ENCODE assay signal across 11 cellular contexts in the genomic region with DNA sequence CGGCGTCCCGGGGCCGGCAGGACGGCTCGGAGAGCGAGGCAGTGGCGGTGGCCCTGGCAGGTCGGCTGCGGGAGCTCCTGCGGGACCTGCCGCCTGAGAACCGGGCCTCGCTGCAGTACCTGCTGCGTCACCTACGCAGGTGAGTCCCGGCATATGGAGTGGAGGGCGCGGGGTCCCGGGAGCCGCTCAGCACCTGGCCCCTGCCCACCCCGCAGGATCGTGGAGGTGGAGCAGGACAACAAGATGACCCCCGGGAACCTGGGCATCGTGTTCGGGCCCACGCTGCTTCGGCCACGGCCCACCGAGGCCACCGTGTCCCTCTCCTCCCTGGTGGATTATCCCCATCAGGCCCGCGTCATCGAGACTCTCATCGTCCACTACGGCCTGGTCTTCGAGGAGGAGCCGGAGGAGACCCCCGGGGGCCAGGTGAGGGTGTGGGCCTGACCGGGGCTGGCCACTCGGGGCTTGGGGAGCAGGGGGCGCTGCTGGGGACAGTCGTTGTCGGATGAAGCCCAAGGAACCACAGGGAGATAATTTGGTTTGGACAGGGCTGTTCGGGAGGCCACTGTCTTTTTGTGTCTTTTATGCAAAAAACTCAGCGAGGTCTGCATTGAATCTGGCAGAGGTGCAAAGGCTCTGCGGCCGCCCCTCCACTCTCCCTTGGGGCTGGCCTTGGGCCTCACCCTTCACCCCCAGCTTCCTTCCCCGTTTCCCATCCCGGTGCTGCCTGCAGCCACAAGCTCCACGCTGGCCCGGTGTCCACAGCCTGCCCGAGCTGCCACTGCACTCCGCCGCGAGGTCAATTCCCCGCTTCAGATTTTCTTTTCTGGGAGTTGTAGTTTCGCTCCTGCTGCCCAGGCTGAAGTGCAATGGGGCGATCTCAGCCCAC. TPM values are rescaled to one million over a fixed set of nuclear protein-coding genes. Genes with fewer than 3 reads are reported as not detected.
DNase-seq lines count a peak whose midpoint lies in the region; ATAC-seq and TF ChIP-seq lines count a peak whose summit lies in the region.
"Had no signal": no experiment of that assay in that cellular context is flagged by ENCODE, and none has a peak within 500 bp of the region (broad histone marks: within the 10 kb centered on the region; RNA-seq: fewer than 3 reads in every experiment).

No MANE protein-coding gene starts in this region.

- no peaks in the 10 kb centered on the region for H3K36me3 Mint-ChIP-seq in natural killer cell
- no peaks in the 10 kb centered on the region for H3K36me3 Mint-ChIP-seq in natural killer cell treated with Interleukin-12 subunit alpha and Interleukin-12 subunit beta and Interleukin-15 and Interleukin-18, amount 100 ng/mL, for 72 hours

- peak overlapping the region; percentile 9 to 29 for H3K27ac Mint-ChIP-seq in natural killer cell
- no peak overlapping the region for H3K27ac Mint-ChIP-seq in natural killer cell treated with Interleukin-12 subunit alpha and Interleukin-12 subunit beta and Interleukin-15 and Interleukin-18, amount 100 ng/mL, for 72 hours

- ATAC-seq in natural killer cell (no peak), body of pancreas (no peak), mucosa of descending colon (no peak), left lobe of liver (no peak), HG03280 (IDR thresholded peaks at IDR 0.05; ENCODE audit: unreplicated experiment) (no peak), HG03135 (IDR thresholded peaks at IDR 0.05; ENCODE audit: unreplicated experiment) (no peak), GM19397 (IDR thresholded peaks at IDR 0.05; ENCODE audit: unreplicated experiment) (no peak)
- no peak for ATAC-seq in natural killer cell treated with Interleukin-12 subunit alpha and Interleukin-12 subunit beta and Interleukin-15 and Interleukin-18, amount 100 ng/mL, for 72 hours

- no peaks in the 10 kb centered on the region for H3K9me3 ChIP-seq in body of pancreas
- no peaks in the 10 kb centered on the region for H3K9me3 ChIP-seq in mucosa of descending colon
- H3K9me3 ChIP-seq: adrenal gland had no signal

- H3K36me3 ChIP-seq in body of pancreas (replicated peaks in 1 of 2; ENCODE audit: insufficient read depth in 1 of 2, low read depth in 2 of 2): no peaks in the 10 kb centered on the region
- H3K36me3 ChIP-seq in mucosa of descending colon (ENCODE audit: low read depth): no peaks in the 10 kb centered on the region

- TF ChIP-seq CTCF in natural killer cell (IDR thresholded peaks at IDR 0.05): no peak
- no peak for TF ChIP-seq CTCF in body of pancreas (IDR thresholded peaks at IDR 0.05)
- TF ChIP-seq CTCF in mucosa of descending colon (IDR thresholded peaks at IDR 0.05): no peak

- H3K27me3 ChIP-seq in body of pancreas: no peaks in the 10 kb centered on the region
- H3K27me3 ChIP-seq: adrenal gland had no signal

- intact Hi-C loops in natural killer cell (cut with micrococcal nuclease) (no loop called here), body of pancreas (cut with DNase I) (no loop called here), mucosa of descending colon (cut with DNase I, micrococcal nuclease) (no loop called here)

- H3K4me1 Mint-ChIP-seq in natural killer cell: peaks cover 14 to 22% of the 10 kb centered on the region in 2 donors
- peaks cover 15 to 18% of the 10 kb centered on the region in 2 donors for H3K4me1 Mint-ChIP-seq in natural killer cell treated with Interleukin-12 subunit alpha and Interleukin-12 subunit beta and Interleukin-15 and Interleukin-18, amount 100 ng/mL, for 72 hours (ENCODE audit: low read depth in 2 of 2)

- DNase-seq in natural killer cell (no peak), body of pancreas (no peak), mucosa of descending colon (peak in 2 of 3 donors; percentile 51 to 67), left lobe of liver (ENCODE audit: low spot score) (no peak)
- DNase-seq in natural killer cell treated with Interleukin-12 subunit alpha and Interleukin-12 subunit beta and Interleukin-15 and Interleukin-18, amount 100 ng/mL, for 72 hours (ENCODE audit: low spot score): no peak
- DNase-seq: GM23248 had no signal

- no peak for TF ChIP-seq POLR2A in body of pancreas (IDR thresholded peaks at IDR 0.05)

- peak overlapping the region in 1 of 4 donors; percentile 47 for H3K27ac ChIP-seq in body of pancreas
- H3K27ac ChIP-seq: adrenal gland, GM23248 had no signal

- WGBS in body of pancreas, 2 donors: 52 to 77% methylated on average over 20 to 51 of the region's 59 CpGs

- H3K9me3 Mint-ChIP-seq in natural killer cell: no peaks in the 10 kb centered on the region
- H3K9me3 Mint-ChIP-seq in natural killer cell treated with Interleukin-12 subunit alpha and Interleukin-12 subunit beta and Interleukin-15 and Interleukin-18, amount 100 ng/mL, for 72 hours: no peaks in the 10 kb centered on the region
- H3K9me3 Mint-ChIP-seq: CD14-positive monocyte had no signal

- H3K4me3 ChIP-seq in body of pancreas: peak overlapping the region; percentile 14 to 37
- peak overlapping the region; percentile 9 for H3K4me3 ChIP-seq in mucosa of descending colon
- H3K4me3 ChIP-seq: GM23248 had no signal

- no peak overlapping the region for H3K4me3 Mint-ChIP-seq in natural killer cell
- no peak overlapping the region for H3K4me3 Mint-ChIP-seq in natural killer cell treated with Interleukin-12 subunit alpha and Interleukin-12 subunit beta and Interleukin-15 and Interleukin-18, amount 100 ng/mL, for 72 hours
- H3K4me3 Mint-ChIP-seq: CD14-positive monocyte had no signal

- peaks cover 33% of the 10 kb centered on the region for H3K4me1 ChIP-seq in body of pancreas
- H3K4me1 ChIP-seq in mucosa of descending colon (ENCODE audit: low read depth): peaks cover 26% of the 10 kb centered on the region

- no peaks in the 10 kb centered on the region for H3K27me3 Mint-ChIP-seq in natural killer cell (ENCODE audit: low read depth in 2 of 2)
- no peaks in the 10 kb centered on the region for H3K27me3 Mint-ChIP-seq in natural killer cell treated with Interleukin-12 subunit alpha and Interleukin-12 subunit beta and Interleukin-15 and Interleukin-18, amount 100 ng/mL, for 72 hours

RNA-seq across cellular contexts. Expression of a gene that starts 12.0 kb away (rescaled TPM):
- total RNA-seq in natural killer cell (100 to 1,000 TPM in 1 of 3 donors, 10 to 100 TPM in 2; 77.3 to 105 (median 91.6) TPM), body of pancreas (10 to 100 TPM; 24.9 to 78.1 TPM), mucosa of descending colon (100 to 1,000 TPM; 108 to 138 (median 133) TPM), left lobe of liver (143 TPM)
- total RNA-seq in natural killer cell treated with Interleukin-12 subunit alpha and Interleukin-12 subunit beta and Interleukin-15 and Interleukin-18, amount 100 ng/mL, for 72 hours: 100 to 1,000 TPM; 168 to 241 TPM

RNA-seq across cellular contexts. Expression of a gene that starts 16.2 kb away (rescaled TPM):
- 100 to 1,000 TPM; 535 to 601 (median 560) TPM for total RNA-seq in natural killer cell
- 100 to 1,000 TPM; 320 to 338 TPM for total RNA-seq in natural killer cell treated with Interleukin-12 subunit alpha and Interleukin-12 subunit beta and Interleukin-15 and Interleukin-18, amount 100 ng/mL, for 72 hours
- total RNA-seq in body of pancreas: 10 to 100 TPM; 13.2 to 23.4 TPM
- total RNA-seq in mucosa of descending colon: 10 to 100 TPM; 33.9 to 64.3 (median 58.8) TPM
- 5.1 TPM for total RNA-seq in left lobe of liver

RNA-seq across cellular contexts. Expression of a gene that starts 20.6 kb away (rescaled TPM):
- 100 to 1,000 TPM; 108 to 126 (median 121) TPM for total RNA-seq in natural killer cell
- 100 to 1,000 TPM in 1 of 2 donors, 10 to 100 TPM in 1; 86.4 to 174 TPM for total RNA-seq in natural killer cell treated with Interleukin-12 subunit alpha and Interleukin-12 subunit beta and Interleukin-15 and Interleukin-18, amount 100 ng/mL, for 72 hours
- total RNA-seq in body of pancreas: 100 to 1,000 TPM; 152 to 157 TPM
- total RNA-seq in mucosa of descending colon: 100 to 1,000 TPM; 126 to 187 (median 144) TPM
- total RNA-seq in left lobe of liver: 247 TPM

RNA-seq across cellular contexts. Expression of a gene that starts 43.3 kb away (rescaled TPM):
- total RNA-seq in natural killer cell: 100 to 1,000 TPM in 2 of 3 donors, 10 to 100 TPM in 1; 73.3 to 149 (median 121) TPM
- 10 to 100 TPM; 53.7 to 69.9 TPM for total RNA-seq in natural killer cell treated with Interleukin-12 subunit alpha and Interleukin-12 subunit beta and Interleukin-15 and Interleukin-18, amount 100 ng/mL, for 72 hours
- 10 to 100 TPM; 33.7 to 87.3 TPM for total RNA-seq in body of pancreas
- 10 to 100 TPM; 23.5 to 25.6 (median 25.6) TPM for total RNA-seq in mucosa of descending colon
- total RNA-seq in left lobe of liver: 10.4 TPM

RNA-seq across cellular contexts. Expression of a gene that starts 56.8 kb away (rescaled TPM):
- total RNA-seq in natural killer cell (100 to 1,000 TPM; 163 to 276 (median 179) TPM), body of pancreas (10 to 100 TPM; 30.7 to 42.5 TPM), mucosa of descending colon (10 to 100 TPM; 65.0 to 88.8 (median 84.7) TPM), left lobe of liver (23.2 TPM)
- 100 to 1,000 TPM; 119 to 141 TPM for total RNA-seq in natural killer cell treated with Interleukin-12 subunit alpha and Interleukin-12 subunit beta and Interleukin-15 and Interleukin-18, amount 100 ng/mL, for 72 hours

Comparison
In these comparisons a context has a peak if more than half of its experiments do, and no peak if none do; other contexts are left out.
1. H3K27ac Mint-ChIP-seq: peak in natural killer cell (2 of 2); none in natural killer cell treated with Interleukin-12 subunit alpha and Interleukin-12 subunit beta and Interleukin-15 and Interleukin-18, amount 100 ng/mL, for 72 hours (0 of 2).
2. DNase-seq: peak in mucosa of descending colon (2 of 3); none in natural killer cell (single experiment), natural killer cell treated with Interleukin-12 subunit alpha and Interleukin-12 subunit beta and Interleukin-15 and Interleukin-18, amount 100 ng/mL, for 72 hours (single experiment), body of pancreas (0 of 4) and left lobe of liver (single experiment).
3. RNA of a gene that starts 16.2 kb away (total RNA-seq): 535 to 601 TPM in natural killer cell and 320 to 338 TPM in natural killer cell treated with Interleukin-12 subunit alpha and Interleukin-12 subunit beta and Interleukin-15 and Interleukin-18, amount 100 ng/mL, for 72 hours; 33.9 to 64.3 TPM in mucosa of descending colon, 13.2 to 23.4 TPM in body of pancreas and 5.1 TPM in left lobe of liver (single experiment); every median in the first group is over 4 times any median in the second.